In the genomic region with DNA sequence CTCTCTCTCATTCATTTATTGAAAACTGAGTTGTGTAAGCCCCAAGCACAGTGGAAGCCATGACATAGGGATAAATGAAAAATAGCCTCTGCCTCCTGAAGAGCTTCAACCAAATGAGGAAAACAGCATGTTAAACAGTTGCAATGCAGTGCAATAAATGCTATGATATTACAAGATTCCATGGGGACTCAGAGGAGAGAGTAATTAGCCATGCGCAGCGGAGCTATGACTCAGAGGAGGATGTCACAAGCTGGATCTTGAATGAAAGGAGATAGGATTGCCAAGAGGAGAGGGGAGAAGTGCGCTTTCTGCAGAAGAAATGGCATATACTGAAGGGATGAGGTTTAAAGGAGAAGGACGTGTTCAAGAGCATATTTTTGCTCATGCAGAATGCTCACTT, we compare ENCODE assay signal across 12 cellular contexts.
A peak's percentile ranks its signal among the peaks of the same experiment; 100 is the strongest.
DNase-seq lines count a peak whose midpoint lies in the region; ATAC-seq, FAIRE-seq and TF ChIP-seq lines count a peak whose summit lies in the region.
"Had no signal": no experiment of that assay in that cellular context is flagged by ENCODE, and none has a peak within 500 bp of the region (broad histone marks: within the 10 kb centered on the region; RNA-seq: fewer than 3 reads in every experiment).

No MANE protein-coding gene starts in this region.

- H4K20me1 ChIP-seq in IMR-90 (ENCODE audit: insufficient read depth, low read length) = no peaks in the 10 kb centered on the region

- H3K4me2 ChIP-seq in IMR-90 (ENCODE audit: low read depth, low read length) = no peak overlapping the region

- no peaks in the 10 kb centered on the region for H3K79me1 ChIP-seq in IMR-90 (ENCODE audit: low read depth in 1 of 2, low read length in 2 of 2)

- H3K4me3 ChIP-seq in IMR-90 (ENCODE audit: insufficient read depth, low read depth, low read length) (no peak overlapping the region), bronchial epithelial cell (ENCODE audit: low read depth, low read length) (no peak overlapping the region), spleen (no peak overlapping the region), colonic mucosa (no peak overlapping the region)

- H3K56ac ChIP-seq in IMR-90 (ENCODE audit: extremely low read depth, insufficient read depth, low read length) = no peak overlapping the region

- intact Hi-C loops in IMR-90 (cut with micrococcal nuclease) = no loop called here
- intact Hi-C loops in spleen (cut with DNase I; ENCODE audit: low total_unique reads) = no loop called here
- intact Hi-C loops in colonic mucosa (cut with DNase I) = no loop called here

- H2BK20ac ChIP-seq in IMR-90 (ENCODE audit: low read depth, low read length) = no peak overlapping the region

- no peak for FAIRE-seq in bronchial epithelial cell (lab: Jason Lieb, UNC)
- FAIRE-seq: HTR-8/SVneo had no signal

- H4K8ac ChIP-seq in IMR-90 (ENCODE audit: low read depth in 2 of 2, low read length in 2 of 2) = no peak overlapping the region

- BruUV-seq in IMR-90 (replicated peaks; lab: Mats Ljungman, UMichigan) = no TSS peak

- no peak for ATAC-seq in IMR-90 (ENCODE audit: low read depth)
- ATAC-seq in GM18498 (IDR thresholded peaks at IDR 0.05; ENCODE audit: unreplicated experiment) = no peak
- ATAC-seq in GM21576 (IDR thresholded peaks at IDR 0.05; ENCODE audit: unreplicated experiment) = no peak
- ATAC-seq: activated CD4-positive, CD25-positive, alpha-beta regulatory T cell treated with anti-CD3 and anti-CD28 coated beads, Interleukin-2, amount 50 U/mL, for 24 hours had no signal

- no peak overlapping the region for H3K9ac ChIP-seq in IMR-90 (ENCODE audit: low read depth, low read length)
- H3K9ac ChIP-seq in colonic mucosa (ENCODE audit: low read depth in 2 of 2, low read length in 2 of 2) = no peak overlapping the region

- H3K9me3 ChIP-seq in IMR-90 (ENCODE audit: control insufficient read depth, insufficient read depth, low read length) = peaks cover 4% of the 10 kb centered on the region; the same call in 1 of the 2 replicates
- H3K9me3 ChIP-seq in spleen = no peaks in the 10 kb centered on the region
- H3K9me3 ChIP-seq in colonic mucosa = no peaks in the 10 kb centered on the region

- TF ChIP-seq CTCF in IMR-90 (conservative IDR thresholded peaks at IDR 0.05; ENCODE audit: low read depth, low read length) = no peak
- no peak for TF ChIP-seq CTCF in bronchial epithelial cell (IDR thresholded peaks at IDR 0.05; ENCODE audit: insufficient read depth, low read length, severe bottlenecking)
- no peak for TF ChIP-seq CTCF in spleen (IDR thresholded peaks at IDR 0.05 in 8 of 11, conservative IDR thresholded peaks at IDR 0.05 in 3 of 11)
- no peak for TF ChIP-seq CTCF in colonic mucosa (IDR thresholded peaks at IDR 0.05)

- H2BK5ac ChIP-seq in IMR-90 (ENCODE audit: low read depth, low read length, poor library complexity, severe bottlenecking) = no peak overlapping the region

- peak; percentile 63 for DNase-seq in ACHN
- peak; percentile 2 for DNase-seq in IMR-90
- DNase-seq in bronchial epithelial cell (ENCODE audit: low read depth) = peak; percentile 43
- DNase-seq in left kidney (ENCODE audit: low read depth, low spot score) = peak; percentile 26
- DNase-seq in spleen = no peak
- DNase-seq in colonic mucosa = no peak
- DNase-seq: NCI-H1694 had no signal

- H3K4me1 ChIP-seq in IMR-90 (ENCODE audit: control insufficient read depth, insufficient read depth, low read length) = no peaks in the 10 kb centered on the region
- H3K4me1 ChIP-seq in spleen = peaks cover 0 to 5% (median 0%) of the 10 kb centered on the region in 6 donors
- H3K4me1 ChIP-seq in colonic mucosa = no peaks in the 10 kb centered on the region

- H2AFZ ChIP-seq in IMR-90 (replicated peaks; ENCODE audit: low read length, poor library complexity) = no peak overlapping the region

- H3K4ac ChIP-seq in IMR-90 (ENCODE audit: low read depth, low read length) = no peak overlapping the region

- H3K14ac ChIP-seq in IMR-90 (replicated peaks; ENCODE audit: low read depth, low read length) = no peak overlapping the region

- in situ Hi-C loops in ACHN (cut with HindIII; ENCODE audit: low pct_ligation_motif_present, low pct_unique_long_range_greater_than_20kb, low sequenced_read_pairs) (no loop called here), IMR-90 (cut with MboI; ENCODE audit: low sequenced_read_pairs) (no loop called here)

- H3K18ac ChIP-seq in IMR-90 (ENCODE audit: low read depth, low read length) = no peak overlapping the region

- no peaks in the 10 kb centered on the region for H3K27me3 ChIP-seq in IMR-90 (ENCODE audit: control insufficient read depth, insufficient read depth, low read length)
- peaks cover 3% of the 10 kb centered on the region for H3K27me3 ChIP-seq in bronchial epithelial cell (ENCODE audit: control insufficient read depth, insufficient read depth, low read length)
- no peaks in the 10 kb centered on the region for H3K27me3 ChIP-seq in spleen (replicated peaks in 1 of 7)
- no peaks in the 10 kb centered on the region for H3K27me3 ChIP-seq in colonic mucosa

- H2AK9ac ChIP-seq in IMR-90 (replicated peaks; ENCODE audit: low read depth, low read length, poor library complexity) = no peak overlapping the region

- no peaks in the 10 kb centered on the region for H3K9me1 ChIP-seq in IMR-90 (ENCODE audit: insufficient read depth, low read length)

- CTCF ChIA-PET in IMR-90 (lab: Yijun Ruan, JAX) = no interaction called here

- H3K27ac ChIP-seq in IMR-90 (ENCODE audit: insufficient read depth, low read length) (no peak overlapping the region), spleen (no peak overlapping the region), colonic mucosa (no peak overlapping the region)
- H3K27ac ChIP-seq: C4-2B had no signal

- H2AK5ac ChIP-seq in IMR-90 (ENCODE audit: low read depth, low read length) = no peak overlapping the region

- H3K36me3 ChIP-seq in IMR-90 (ENCODE audit: control insufficient read depth, insufficient read depth, low read length) (no peaks in the 10 kb centered on the region), bronchial epithelial cell (ENCODE audit: control insufficient read depth, insufficient read depth, low read length) (no peaks in the 10 kb centered on the region), spleen (no peaks in the 10 kb centered on the region), colonic mucosa (no peaks in the 10 kb centered on the region)

- H3K23ac ChIP-seq in IMR-90 (ENCODE audit: low read depth, low read length) = no peak overlapping the region

- no peak overlapping the region for H2BK120ac ChIP-seq in IMR-90 (ENCODE audit: low read depth, low read length)

- TF ChIP-seq POLR2A in IMR-90 (IDR thresholded peaks at IDR 0.05; ENCODE audit: low read depth, low read length) (no peak), spleen (IDR thresholded peaks at IDR 0.05) (no peak)

- no peak for TF ChIP-seq RAD21 in IMR-90 (IDR thresholded peaks at IDR 0.05; ENCODE audit: low read length)

- no peak overlapping the region for H2BK15ac ChIP-seq in IMR-90 (ENCODE audit: low read depth, low read length)

- dilution Hi-C loops in IMR-90 (cut with HindIII; ENCODE audit: low sequenced_read_pairs, unreplicated experiment) = no loop called here

- POLR2A ChIA-PET in IMR-90 (lab: Charles Lee; ENCODE audit: unreplicated experiment) = no interaction called here

- H4K5ac ChIP-seq in IMR-90 (ENCODE audit: low read depth, low read length) = no peak overlapping the region

- no peak overlapping the region for H4K91ac ChIP-seq in IMR-90 (ENCODE audit: insufficient read depth, low read depth, low read length)

- WGBS in IMR-90 (ENCODE audit: extremely low coverage in 2 of 2, insufficient read length in 1 of 2), 2 experiments = 38% methylated on average over 2 of the region's 4 CpGs; no CpG with 5 or more reads in 1 of the 2 experiments
- 83 to 90% (median 89%) methylated on average over 4 of the region's 4 CpGs for WGBS in spleen, 5 donors

TF ChIP-seq in IMR-90, 13 proteins besides CTCF, POLR2A, EP300 and RAD21:
- TF ChIP-seq FOS (IDR thresholded peaks at IDR 0.05; ENCODE audit: low read depth, low read length) (no peak), MAZ (IDR thresholded peaks at IDR 0.05; ENCODE audit: borderline replicate concordance, low read depth, low read length) (no peak), MAFK (IDR thresholded peaks at IDR 0.05; ENCODE audit: low read depth, low read length) (no peak), RCOR1 (IDR thresholded peaks at IDR 0.05; ENCODE audit: insufficient replicate concordance, low read length) (no peak), BHLHE40 (IDR thresholded peaks at IDR 0.05; ENCODE audit: low read depth, low read length) (no peak), MXI1 (IDR thresholded peaks at IDR 0.05; ENCODE audit: borderline replicate concordance, low read depth, low read length) (no peak)
TF ChIP-seq in IMR-90: peak in this region for 0.

Comparison
In these comparisons a context has a peak if more than half of its experiments do, and no peak if none do; other contexts are left out.
1. DNase-seq: peak in ACHN (single experiment), IMR-90 (single experiment), bronchial epithelial cell (single experiment) and left kidney (single experiment); none in spleen (single experiment) and colonic mucosa (single experiment).